8 cellular contexts compared by ENCODE assay signal in the genomic region with DNA sequence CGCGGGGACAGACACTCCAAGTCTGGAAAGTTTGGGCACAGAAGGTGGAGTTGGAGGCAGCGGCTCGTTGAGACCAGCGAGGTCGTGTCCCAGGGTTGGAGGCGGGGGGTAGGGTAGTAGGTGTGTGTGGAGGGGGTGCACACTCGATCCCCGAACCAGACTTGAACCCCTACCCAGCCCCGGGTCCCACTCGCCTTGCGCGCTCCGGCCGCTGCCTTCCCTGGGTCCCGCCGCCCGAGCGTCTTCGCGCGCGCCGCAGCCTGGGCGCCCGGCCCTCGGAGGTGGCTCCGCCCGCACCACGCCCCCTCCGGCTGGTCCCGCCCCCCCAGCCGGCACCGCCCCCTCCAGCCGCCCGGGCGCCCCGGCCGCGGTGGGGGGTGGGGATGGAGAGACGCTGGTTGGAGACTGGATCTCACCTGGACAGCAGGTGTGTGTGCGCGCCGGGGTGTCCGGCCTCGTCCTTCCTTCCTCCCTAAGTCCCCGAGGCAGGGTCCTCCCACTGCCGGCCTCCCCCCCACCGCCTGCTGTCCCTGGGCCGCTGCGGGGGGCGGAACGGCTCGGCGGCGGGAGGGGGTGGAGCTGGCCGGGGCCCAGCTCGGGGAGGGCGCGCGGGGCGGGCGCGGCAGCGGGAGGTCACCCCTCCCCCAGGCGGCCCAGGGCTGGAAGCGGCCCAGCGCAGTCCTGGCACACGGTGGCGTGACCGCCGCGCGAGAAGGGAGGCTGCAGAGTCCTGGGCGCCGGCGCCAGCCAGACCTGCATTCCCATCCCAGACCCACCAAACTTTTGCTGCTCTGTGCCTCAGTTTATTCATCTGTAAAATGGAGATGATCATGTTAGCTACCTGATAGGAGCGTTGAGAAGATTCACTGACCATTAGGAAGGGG. TPM values are rescaled to one million over a fixed set of nuclear protein-coding genes. Genes with fewer than 3 reads are reported as not detected.
DNase-seq lines count a peak whose midpoint lies in the region; ATAC-seq and TF ChIP-seq lines count a peak whose summit lies in the region.

A gene (minus strand): TSS at position 255 of the 884 bp plus-strand sequence. CDS start 3,034 bp downstream, outside the sequence.

- peak; percentile 73 for ATAC-seq in HG03439 (IDR thresholded peaks at IDR 0.05; ENCODE audit: unreplicated experiment)

- peak within 1 kb of the TSS; percentile 97 for H3K4me3 ChIP-seq in AG10803 (ENCODE audit: low read length)

- no peak for TF ChIP-seq CTCF in AG10803 (conservative IDR thresholded peaks at IDR 0.05; ENCODE audit: low read length)

- peak; percentile 63 for DNase-seq in AG10803 (ENCODE audit: low read depth)
- DNase-seq in NCI-H82 (lab: John Stamatoyannopoulos, UW) = peak; percentile 75
- peak; percentile 91 for DNase-seq in activated CD8-positive, alpha-beta memory T cell treated with anti-CD3 and anti-CD28 coated beads for 24 hours
- DNase-seq in effector CD8-positive, alpha-beta T cell (lab: John Stamatoyannopoulos, UW) = peak; percentile 56
- peak; percentile 81 to 89 for DNase-seq in lung microvascular endothelial cell (ENCODE audit: low read depth in 2 of 2)
- DNase-seq in stimulated activated CD4-positive, alpha-beta T cell treated with anti-CD3 and anti-CD28 coated beads, TNF-alpha, amount 100 ng/mL, for 4 hours (ENCODE audit: low read depth in 3 of 3) = peak; percentile 41 to 63 (median 60)

- TF ChIP-seq POLR2A in GM19099 (IDR thresholded peaks at IDR 0.05; ENCODE audit: extremely low read depth, insufficient read length, low read depth) = peak; percentile 62

RNA-seq across cellular contexts. Expression of the gene that starts here (rescaled TPM):
- 39.0 and 110 TPM in 2 replicates for total RNA-seq in lung microvascular endothelial cell

Comparison
In these comparisons a context has a peak if more than half of its experiments do, and no peak if none do; other contexts are left out.
1. Peak in every context shown above with its lines: DNase-seq, ATAC-seq and H3K4me3 ChIP-seq.